In genomic region chr6:34231566-34232336, GRCh38 we compare ENCODE assay signal across 17 cellular contexts.
"Had no signal": no experiment of that assay in that cellular context is flagged by ENCODE, and none has a peak within 500 bp of the region (broad histone marks: within the 10 kb centered on the region; RNA-seq: fewer than 3 reads in every experiment).

No MANE protein-coding gene starts in this region.

- FAIRE-seq: astrocyte, bronchial epithelial cell, small intestine had no signal

- ATAC-seq: activated CD4-positive, CD25-positive, alpha-beta regulatory T cell treated with anti-CD3 and anti-CD28 coated beads, Interleukin-2, amount 50 U/mL, for 24 hours; natural killer cell treated with Interleukin-12 subunit alpha and Interleukin-12 subunit beta and Interleukin-15 and Interleukin-18, amount 100 ng/mL, for 72 hours; right cardiac atrium had no signal

- H3K27me3 Mint-ChIP-seq: natural killer cell treated with Interleukin-12 subunit alpha and Interleukin-12 subunit beta and Interleukin-15 and Interleukin-18, amount 100 ng/mL, for 72 hours; stimulated activated naive CD8-positive, alpha-beta T cell treated with anti-CD3 and anti-CD28 coated beads, Interleukin-15, Interleukin-2, amounts not matched to agents 100 ng/mL and 50 ng/mL, for 24 hours had no signal

- H3K27ac Mint-ChIP-seq: activated naive CD4-positive, alpha-beta T cell treated with anti-CD3 and anti-CD28 coated beads for 36 hours; natural killer cell treated with Interleukin-12 subunit alpha and Interleukin-12 subunit beta and Interleukin-15 and Interleukin-18, amount 100 ng/mL, for 72 hours; stimulated activated naive CD8-positive, alpha-beta T cell treated with anti-CD3 and anti-CD28 coated beads, Interleukin-15, Interleukin-2, amounts not matched to agents 100 ng/mL and 50 ng/mL, for 24 hours; T-helper 2 cell treated with Interferon-gamma antibody and Interleukin-4, amounts not matched to agents 5 μg/mL and 100 μg/mL, for 36 hours had no signal

- H3K9me3 ChIP-seq: prostate gland, suprapubic skin, upper lobe of left lung had no signal

- H3K4me3 Mint-ChIP-seq: activated naive CD4-positive, alpha-beta T cell treated with anti-CD3 and anti-CD28 coated beads for 36 hours; natural killer cell treated with Interleukin-12 subunit alpha and Interleukin-12 subunit beta and Interleukin-15 and Interleukin-18, amount 100 ng/mL, for 72 hours; stimulated activated naive CD8-positive, alpha-beta T cell treated with anti-CD3 and anti-CD28 coated beads, Interleukin-15, Interleukin-2, amounts not matched to agents 100 ng/mL and 50 ng/mL, for 24 hours; T-helper 2 cell treated with Interferon-gamma antibody and Interleukin-4, amounts not matched to agents 5 μg/mL and 100 μg/mL, for 36 hours had no signal

- DNase-seq: activated naive CD4-positive, alpha-beta T cell treated with anti-CD3 and anti-CD28 coated beads for 36 hours; activated T-cell treated with anti-CD3 and anti-CD28 coated beads for 4 hours; hippocampal formation; right cardiac atrium; small intestine; stimulated activated CD4-positive, alpha-beta T cell treated with anti-CD3 and anti-CD28 coated beads, Interleukin-4, amount 100 ng/mL, for 4 hours; stimulated activated CD8-positive, alpha-beta memory T cell treated with anti-CD3 and anti-CD28 coated beads, Interleukin-4, amount 100 ng/mL, for 48 hours; SW 1271; upper lobe of left lung had no signal

- H3K36me3 Mint-ChIP-seq: natural killer cell treated with Interleukin-12 subunit alpha and Interleukin-12 subunit beta and Interleukin-15 and Interleukin-18, amount 100 ng/mL, for 72 hours had no signal
